ENCODE assay signal across 9 cellular contexts in the genomic region with DNA sequence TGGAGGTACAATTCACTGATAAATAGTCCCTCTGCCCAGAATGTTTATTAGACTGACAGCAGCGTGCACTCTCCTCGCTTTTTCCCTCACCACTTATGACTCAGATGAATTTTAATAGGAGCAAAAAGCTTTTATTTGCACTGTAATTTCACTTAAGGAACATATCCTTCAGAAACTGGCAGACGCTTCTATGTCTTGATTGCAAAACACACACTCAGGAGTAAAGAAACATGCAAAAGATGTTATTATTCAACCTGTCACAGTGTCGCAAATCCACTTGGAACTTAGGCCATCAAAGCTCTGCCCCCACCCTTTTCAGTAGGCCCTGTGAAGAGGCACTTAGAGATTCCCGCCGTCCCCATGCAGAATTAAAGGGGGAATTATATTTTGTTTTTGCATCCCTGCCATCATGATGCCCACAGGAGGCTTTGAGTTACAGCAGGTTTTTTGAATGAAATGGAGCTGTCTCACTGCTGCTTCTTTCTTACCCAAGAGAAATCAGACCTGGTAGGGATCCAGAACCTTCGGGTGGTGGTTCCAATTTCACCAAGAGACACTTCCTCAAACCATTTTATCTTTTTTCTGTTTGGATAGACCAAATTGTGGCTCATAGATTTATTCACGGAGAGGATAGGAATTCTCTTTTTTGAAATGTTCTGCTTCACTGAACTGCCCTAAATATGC.
DNase-seq lines count a peak whose midpoint lies in the region; ATAC-seq and TF ChIP-seq lines count a peak whose summit lies in the region.
"Had no signal": no experiment of that assay in that cellular context is flagged by ENCODE, and none has a peak within 500 bp of the region (broad histone marks: within the 10 kb centered on the region; RNA-seq: fewer than 3 reads in every experiment).

No MANE protein-coding gene starts in this region.

- H3K27ac Mint-ChIP-seq in type B pancreatic cell (peak overlapping the region; percentile 60), Calu3 (ENCODE audit: unreplicated experiment) (no peak overlapping the region)
- no peak overlapping the region for H3K27ac Mint-ChIP-seq in activated CD4-positive, alpha-beta T cell treated with anti-CD3 and anti-CD28 coated beads, Interleukin-2, amount 10 ng/mL, durations not matched to agents 24 days and 14 days
- H3K27ac Mint-ChIP-seq: T-cell had no signal

- CTCF ChIA-PET in Calu3 (lab: Charles Lee), result interaction anchor here (1.2 to 1.3 kb wide), 2 partner anchors 150 to 858 kb away, joined by 3 to 4 read pairs; no protein-coding TSS in a partner anchor

- intact Hi-C loops in Right ventricle myocardium inferior (cut with DNase I), result loop anchor here (2.0 to 10.0 kb wide), 2 partner anchors 279 to 857 kb away; no protein-coding TSS in a partner anchor
- intact Hi-C loops in left cardiac atrium (cut with DNase I), result loop anchor here (2.0 to 10.0 kb wide), 5 partner anchors 279 to 859 kb away; no protein-coding TSS in a partner anchor
- intact Hi-C loops in activated CD4-positive, alpha-beta T cell treated with anti-CD3 and anti-CD28 coated beads, Interleukin-2, amount 10 ng/mL, durations not matched to agents 24 days and 14 days (cut with micrococcal nuclease), result loop anchor here (1.0 to 5.0 kb wide), 6 partner anchors 119 to 857 kb away; no protein-coding TSS in a partner anchor
- intact Hi-C loops in Calu3 (cut with micrococcal nuclease; ENCODE audit: unreplicated experiment), result loop anchor here (2.0 to 10.0 kb wide), 3 partner anchors 71 to 859 kb away; no protein-coding TSS in a partner anchor

- TF ChIP-seq CTCF in type B pancreatic cell (conservative IDR thresholded peaks at IDR 0.05), result no peak
- no peak for TF ChIP-seq CTCF in Calu3 (IDR thresholded peaks at IDR 0.05; ENCODE audit: unreplicated experiment)

- DNase-seq in Right ventricle myocardium inferior (ENCODE audit: missing footprints), result no peak
- DNase-seq in left cardiac atrium, result no peak
- peak; percentile 46 for DNase-seq in NCI-H2196 treated with DMSO at 0.1 percent for 48 hours (lab: John Stamatoyannopoulos, UW; ENCODE audit: unreplicated experiment)
- peak; percentile 44 for DNase-seq in cerebellum (ENCODE audit: low spot score)
- DNase-seq in type B pancreatic cell (ENCODE audit: extremely low spot score, unreplicated experiment), result no peak
- no peak for DNase-seq in activated CD4-positive, alpha-beta T cell treated with anti-CD3 and anti-CD28 coated beads, Interleukin-2, amount 10 ng/mL, durations not matched to agents 24 days and 14 days
- no peak for DNase-seq in Calu3

- H3K27me3 Mint-ChIP-seq in type B pancreatic cell (no peaks in the 10 kb centered on the region), Calu3 (ENCODE audit: unreplicated experiment) (no peaks in the 10 kb centered on the region)
- peaks cover 9% of the 10 kb centered on the region for H3K27me3 Mint-ChIP-seq in activated CD4-positive, alpha-beta T cell treated with anti-CD3 and anti-CD28 coated beads, Interleukin-2, amount 10 ng/mL, durations not matched to agents 24 days and 14 days
- H3K27me3 Mint-ChIP-seq: T-cell had no signal

- H3K36me3 Mint-ChIP-seq in type B pancreatic cell (peaks cover 4% of the 10 kb centered on the region), Calu3 (ENCODE audit: insufficient read depth, unreplicated experiment) (no peaks in the 10 kb centered on the region)
- H3K36me3 Mint-ChIP-seq in activated CD4-positive, alpha-beta T cell treated with anti-CD3 and anti-CD28 coated beads, Interleukin-2, amount 10 ng/mL, durations not matched to agents 24 days and 14 days (ENCODE audit: low read depth), result no peaks in the 10 kb centered on the region
- H3K36me3 Mint-ChIP-seq: T-cell had no signal

- H3K4me3 Mint-ChIP-seq in type B pancreatic cell, result peak overlapping the region; percentile 29
- no peak overlapping the region for H3K4me3 Mint-ChIP-seq in activated CD4-positive, alpha-beta T cell treated with anti-CD3 and anti-CD28 coated beads, Interleukin-2, amount 10 ng/mL, durations not matched to agents 24 days and 14 days
- no peak overlapping the region for H3K4me3 Mint-ChIP-seq in Calu3 (ENCODE audit: low read depth, unreplicated experiment)
- H3K4me3 Mint-ChIP-seq: T-cell had no signal

- H3K9me3 Mint-ChIP-seq in type B pancreatic cell, result no peaks in the 10 kb centered on the region
- no peaks in the 10 kb centered on the region for H3K9me3 Mint-ChIP-seq in activated CD4-positive, alpha-beta T cell treated with anti-CD3 and anti-CD28 coated beads, Interleukin-2, amount 10 ng/mL, durations not matched to agents 24 days and 14 days
- no peaks in the 10 kb centered on the region for H3K9me3 Mint-ChIP-seq in Calu3 (ENCODE audit: low read depth, unreplicated experiment)
- H3K9me3 Mint-ChIP-seq: T-cell had no signal

- ATAC-seq in Right ventricle myocardium inferior (peak; percentile 75), left cardiac atrium (no peak), HG02642 (IDR thresholded peaks at IDR 0.05; ENCODE audit: poor library complexity, unreplicated experiment) (no peak)

- BruUV-seq in Calu3 (replicated peaks; lab: Mats Ljungman, UMichigan), result no TSS peak

- H3K4me1 Mint-ChIP-seq in type B pancreatic cell (ENCODE audit: unreplicated experiment) (peaks cover 60% of the 10 kb centered on the region), Calu3 (ENCODE audit: low read depth, unreplicated experiment) (no peaks in the 10 kb centered on the region)
- H3K4me1 Mint-ChIP-seq in activated CD4-positive, alpha-beta T cell treated with anti-CD3 and anti-CD28 coated beads, Interleukin-2, amount 10 ng/mL, durations not matched to agents 24 days and 14 days, result peaks cover 14% of the 10 kb centered on the region

Comparison
In these comparisons a context has a peak if more than half of its experiments do, and no peak if none do; other contexts are left out.
1. DNase-seq: peak in NCI-H2196 treated with DMSO at 0.1 percent for 48 hours (single experiment) and cerebellum (single experiment); none in Right ventricle myocardium inferior (single experiment), left cardiac atrium (single experiment), type B pancreatic cell (single experiment), activated CD4-positive, alpha-beta T cell treated with anti-CD3 and anti-CD28 coated beads, Interleukin-2, amount 10 ng/mL, durations not matched to agents 24 days and 14 days (single experiment) and Calu3 (single experiment).